In genomic region chr3:131743126-131743525, GRCh38 we compare ENCODE assay signal across 34 cellular contexts.
"Had no signal": no experiment of that assay in that cellular context is flagged by ENCODE, and none has a peak within 500 bp of the region (broad histone marks: within the 10 kb centered on the region; RNA-seq: fewer than 3 reads in every experiment).

No MANE protein-coding gene starts in this region.

- H3K9ac ChIP-seq: KMS-11 had no signal

- H3K4me3 ChIP-seq: MG63 had no signal

- H3K4me2 ChIP-seq: KMS-11 had no signal

- H3K9me3 ChIP-seq: MG63 had no signal

- H3K36me3 ChIP-seq: MG63 had no signal

- H3K27ac ChIP-seq: KMS-11 had no signal

- DNase-seq: Karpas-422, Kasumi-1, KBM-7, KG1, MG63, MM.1S, MV-4-11, NCI-H1048, NCI-H1092, NCI-H1092 treated with DMSO at 0.1 percent for 48 hours, NCI-H1105, NCI-H1105 treated with DMSO at 0.1 percent for 48 hours, NCI-H1417 treated with DMSO at 0.1 percent for 48 hours, NCI-H1436, NCI-H1436 treated with DMSO at 0.1 percent for 48 hours, NCI-H146, NCI-H1694, NCI-H1694 treated with DMSO at 0.1 percent for 48 hours, NCI-H187, NCI-H187 treated with DMSO at 0.1 percent for 48 hours, NCI-H1930, NCI-H2029, NCI-H2029 treated with DMSO at 0.1 percent for 48 hours, NCI-H2081, NCI-H2081 treated with DMSO at 0.1 percent for 48 hours, NCI-H2107, NCI-H2171, NCI-H2171 treated with DMSO at 0.1 percent for 48 hours, NCI-H2227 treated with DMSO at 0.1 percent for 48 hours, NCI-H226, NCI-H345, NCI-H446, NCI-H446 treated with DMSO at 0.1 percent for 48 hours had no signal

- H3K27me3 ChIP-seq: MG63 had no signal
